In the genomic region with DNA sequence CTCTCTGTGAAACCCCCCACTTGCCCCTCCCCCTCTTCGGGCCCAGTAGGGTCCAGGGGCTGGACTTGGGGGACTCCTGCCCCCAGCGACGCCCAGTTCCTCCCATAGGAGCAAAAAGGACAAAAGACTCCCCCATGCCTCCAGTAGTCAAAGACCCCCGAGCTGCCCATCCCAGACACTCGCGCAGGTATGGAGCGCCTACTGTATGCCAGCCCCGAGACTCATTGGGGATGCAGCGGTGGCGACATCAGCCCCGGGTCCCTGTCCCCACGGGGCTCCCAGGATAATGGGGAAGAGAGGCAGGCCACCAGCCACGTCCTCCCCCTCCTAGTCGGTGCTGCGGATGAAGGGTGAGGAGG, we compare ENCODE assay signal across 1 cellular context.
TF ChIP-seq lines count a peak whose summit lies in the region.

No MANE protein-coding gene starts in this region.

TF ChIP-seq in SK-N-SH, 30 proteins besides CTCF, POLR2A, EP300 and RAD21 (continued from another document):
- TF ChIP-seq, protein P1, sequence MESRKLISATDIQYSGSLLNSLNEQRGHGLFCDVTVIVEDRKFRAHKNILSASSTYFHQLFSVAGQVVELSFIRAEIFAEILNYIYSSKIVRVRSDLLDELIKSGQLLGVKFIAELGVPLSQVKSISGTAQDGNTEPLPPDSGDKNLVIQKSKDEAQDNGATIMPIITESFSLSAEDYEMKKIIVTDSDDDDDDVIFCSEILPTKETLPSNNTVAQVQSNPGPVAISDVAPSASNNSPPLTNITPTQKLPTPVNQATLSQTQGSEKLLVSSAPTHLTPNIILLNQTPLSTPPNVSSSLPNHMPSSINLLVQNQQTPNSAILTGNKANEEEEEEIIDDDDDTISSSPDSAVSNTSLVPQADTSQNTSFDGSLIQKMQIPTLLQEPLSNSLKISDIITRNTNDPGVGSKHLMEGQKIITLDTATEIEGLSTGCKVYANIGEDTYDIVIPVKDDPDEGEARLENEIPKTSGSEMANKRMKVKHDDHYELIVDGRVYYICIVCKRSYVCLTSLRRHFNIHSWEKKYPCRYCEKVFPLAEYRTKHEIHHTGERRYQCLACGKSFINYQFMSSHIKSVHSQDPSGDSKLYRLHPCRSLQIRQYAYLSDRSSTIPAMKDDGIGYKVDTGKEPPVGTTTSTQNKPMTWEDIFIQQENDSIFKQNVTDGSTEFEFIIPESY (IDR thresholded peaks at IDR 0.05; ENCODE audit: borderline replicate concordance, low read depth), result no peak
- no peak for TF ChIP-seq FOXM1 (IDR thresholded peaks at IDR 0.05; ENCODE audit: low read depth)
- no peak for TF ChIP-seq PBX3 (IDR thresholded peaks at IDR 0.05)
- TF ChIP-seq, protein P2, sequence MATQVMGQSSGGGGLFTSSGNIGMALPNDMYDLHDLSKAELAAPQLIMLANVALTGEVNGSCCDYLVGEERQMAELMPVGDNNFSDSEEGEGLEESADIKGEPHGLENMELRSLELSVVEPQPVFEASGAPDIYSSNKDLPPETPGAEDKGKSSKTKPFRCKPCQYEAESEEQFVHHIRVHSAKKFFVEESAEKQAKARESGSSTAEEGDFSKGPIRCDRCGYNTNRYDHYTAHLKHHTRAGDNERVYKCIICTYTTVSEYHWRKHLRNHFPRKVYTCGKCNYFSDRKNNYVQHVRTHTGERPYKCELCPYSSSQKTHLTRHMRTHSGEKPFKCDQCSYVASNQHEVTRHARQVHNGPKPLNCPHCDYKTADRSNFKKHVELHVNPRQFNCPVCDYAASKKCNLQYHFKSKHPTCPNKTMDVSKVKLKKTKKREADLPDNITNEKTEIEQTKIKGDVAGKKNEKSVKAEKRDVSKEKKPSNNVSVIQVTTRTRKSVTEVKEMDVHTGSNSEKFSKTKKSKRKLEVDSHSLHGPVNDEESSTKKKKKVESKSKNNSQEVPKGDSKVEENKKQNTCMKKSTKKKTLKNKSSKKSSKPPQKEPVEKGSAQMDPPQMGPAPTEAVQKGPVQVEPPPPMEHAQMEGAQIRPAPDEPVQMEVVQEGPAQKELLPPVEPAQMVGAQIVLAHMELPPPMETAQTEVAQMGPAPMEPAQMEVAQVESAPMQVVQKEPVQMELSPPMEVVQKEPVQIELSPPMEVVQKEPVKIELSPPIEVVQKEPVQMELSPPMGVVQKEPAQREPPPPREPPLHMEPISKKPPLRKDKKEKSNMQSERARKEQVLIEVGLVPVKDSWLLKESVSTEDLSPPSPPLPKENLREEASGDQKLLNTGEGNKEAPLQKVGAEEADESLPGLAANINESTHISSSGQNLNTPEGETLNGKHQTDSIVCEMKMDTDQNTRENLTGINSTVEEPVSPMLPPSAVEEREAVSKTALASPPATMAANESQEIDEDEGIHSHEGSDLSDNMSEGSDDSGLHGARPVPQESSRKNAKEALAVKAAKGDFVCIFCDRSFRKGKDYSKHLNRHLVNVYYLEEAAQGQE (IDR thresholded peaks at IDR 0.05; ENCODE audit: low read depth, low read length), result no peak
- TF ChIP-seq RXRA (IDR thresholded peaks at IDR 0.05; ENCODE audit: borderline replicate concordance, low read depth), result no peak
- no peak for TF ChIP-seq MXI1 (IDR thresholded peaks at IDR 0.05; ENCODE audit: low read depth, low read length)
TF ChIP-seq in SK-N-SH: peak in this region for 0.
